In genomic region chr1:203186446-203187305, GRCh38 we compare ENCODE assay signal across 9 cellular contexts. TPM values are rescaled to one million over a fixed set of nuclear protein-coding genes. Genes with fewer than 3 reads are reported as not detected.
A peak's percentile ranks its signal among the peaks of the same experiment; 100 is the strongest.
DNase-seq lines count a peak whose midpoint lies in the region; ATAC-seq and TF ChIP-seq lines count a peak whose summit lies in the region.
"Had no signal": no experiment of that assay in that cellular context is flagged by ENCODE, and none has a peak within 500 bp of the region (broad histone marks: within the 10 kb centered on the region; RNA-seq: fewer than 3 reads in every experiment).

Gene CHI3L1 (minus strand): TSS chr1:203186704. CDS start chr1:203186623, 81 bp downstream.

- no peak for ATAC-seq in Right ventricle myocardium superior (ENCODE audit: poor library complexity)
- ATAC-seq in Right ventricle myocardium inferior, result no peak
- ATAC-seq in GM18505 (IDR thresholded peaks at IDR 0.05; ENCODE audit: unreplicated experiment), result no peak

- peaks cover 0 to 6% of the 10 kb centered on the region in 2 donors for H3K4me1 ChIP-seq in uterus

- H3K9me3 ChIP-seq in uterus, result no peaks in the 10 kb centered on the region

- H3K27ac ChIP-seq in uterus, result peak within 1 kb of the TSS; percentile 56 to 77
- H3K27ac ChIP-seq: cardiac muscle cell had no signal

- peak; percentile 37 for DNase-seq in Right ventricle myocardium superior
- no peak for DNase-seq in Right ventricle myocardium inferior (ENCODE audit: missing footprints)
- peak; percentile 4 for DNase-seq in dermis blood vessel endothelial cell
- DNase-seq in midbrain (lab: John Stamatoyannopoulos, UW), result peak; percentile 51
- peak; percentile 60 for DNase-seq in uterus
- no peak for DNase-seq in GM19238 (ENCODE audit: insufficient read length, low spot score)
- no peak for DNase-seq in NCI-H2171 (lab: John Stamatoyannopoulos, UW)

- no peaks in the 10 kb centered on the region for H3K36me3 ChIP-seq in uterus
- H3K36me3 ChIP-seq: cardiac muscle cell had no signal

- no peak within 1 kb of the TSS for H3K4me3 ChIP-seq in uterus
- H3K4me3 ChIP-seq: cardiac muscle cell had no signal

- intact Hi-C loops in Right ventricle myocardium superior (cut with DNase I) (no loop called here), Right ventricle myocardium inferior (cut with DNase I) (no loop called here), uterus (cut with DNase I; ENCODE audit: low total_unique reads) (no loop called here)

- TF ChIP-seq POLR2A in uterus (IDR thresholded peaks at IDR 0.05) (no peak), GM18505 (IDR thresholded peaks at IDR 0.05; ENCODE audit: borderline replicate concordance, extremely low read depth, insufficient read depth, insufficient read length) (no peak)

- TF ChIP-seq CTCF in uterus (IDR thresholded peaks at IDR 0.05), result no peak

- H3K27me3 ChIP-seq in uterus, result no peaks in the 10 kb centered on the region
- H3K27me3 ChIP-seq: cardiac muscle cell had no signal

RNA-seq across cellular contexts. Expression of gene CHI3L1, which starts in this region (rescaled TPM):
- 0.32 TPM for total RNA-seq in Right ventricle myocardium superior
- total RNA-seq in Right ventricle myocardium inferior, result 0.46 TPM
- total RNA-seq in dermis blood vessel endothelial cell, result 0.17 TPM in 1 of 2 replicates, not detected in the other
- 10 to 100 TPM in 2 of 4 donors, 1 to 10 TPM in 1, not detected in 1; 6.2 to 28.2 (median 21.2) TPM for total RNA-seq in uterus
- total RNA-seq: cardiac muscle cell had no signal

Comparison
In these comparisons a context has a peak if more than half of its experiments do, and no peak if none do; other contexts are left out.
1. Peak in DNase-seq in Right ventricle myocardium superior; RNA of the gene not detected or under 1 TPM.
2. Peak in DNase-seq in dermis blood vessel endothelial cell; RNA of the gene not detected or under 1 TPM.
3. DNase-seq: peak in midbrain (single experiment) and uterus (2 of 2); none in Right ventricle myocardium inferior (single experiment), GM19238 (single experiment) and NCI-H2171 (single experiment).